In genomic region chr2:139940701-139941100, GRCh38 we compare ENCODE assay signal across 24 cellular contexts.
"Had no signal": no experiment of that assay in that cellular context is flagged by ENCODE, and none has a peak within 500 bp of the region (broad histone marks: within the 10 kb centered on the region; RNA-seq: fewer than 3 reads in every experiment).

No MANE protein-coding gene starts in this region.

- DNase-seq: cortex of kidney; effector memory CD8-positive, alpha-beta T cell; foreskin fibroblast; heart left ventricle; kidney; naive thymus-derived CD4-positive, alpha-beta T cell; nucleus accumbens; posterior cingulate gyrus; psoas muscle; right cardiac atrium; sigmoid colon; spleen; stimulated activated CD4-positive, alpha-beta T cell treated with anti-CD3 and anti-CD28 coated beads, Interleukin-4, amount 100 ng/mL, for 4 hours; stimulated activated naive CD8-positive, alpha-beta T cell treated with anti-CD3 and anti-CD28 coated beads, Interleukin-15, Interleukin-2, amounts not matched to agents 100 U/mL and 50 U/mL, for 24 hours; upper lobe of left lung had no signal

- H3K36me3 ChIP-seq: gastroesophageal sphincter, heart left ventricle, neural progenitor cell, sigmoid colon, spleen, thoracic aorta, tibial nerve, upper lobe of left lung had no signal

- H3K9me3 ChIP-seq: gastroesophageal sphincter, psoas muscle, sigmoid colon, thoracic aorta, upper lobe of left lung had no signal

- ATAC-seq: effector memory CD8-positive, alpha-beta T cell; gastroesophageal sphincter; heart left ventricle; left lobe of liver; naive thymus-derived CD4-positive, alpha-beta T cell; psoas muscle; right cardiac atrium; stimulated activated memory B cell treated with anti-CD40 and anti-IgM and Interleukin-4, amounts not matched to agents 10 μg/mL and 1 μg/mL and 100 μg/mL, for 72 hours; stimulated activated naive CD8-positive, alpha-beta T cell treated with anti-CD3 and anti-CD28 coated beads, Interleukin-15, Interleukin-2, amounts not matched to agents 100 U/mL and 50 U/mL, for 24 hours had no signal

- H3K27ac ChIP-seq: gastroesophageal sphincter, heart left ventricle, hepatocyte, neural progenitor cell, psoas muscle, sigmoid colon, skin epidermis, spleen, thoracic aorta, tibial nerve, upper lobe of left lung had no signal

- H2AFZ ChIP-seq: hepatocyte, neural progenitor cell had no signal

- H3K4me3 ChIP-seq: gastroesophageal sphincter, heart left ventricle, hepatocyte, lung, neural progenitor cell, psoas muscle, sigmoid colon, skin epidermis, spleen, thoracic aorta, tibial nerve, upper lobe of left lung had no signal

- H3K4me1 ChIP-seq: gastroesophageal sphincter, heart left ventricle, neural progenitor cell, psoas muscle, sigmoid colon, spleen, tibial nerve, upper lobe of left lung had no signal

- H3K27me3 ChIP-seq: gastroesophageal sphincter, heart left ventricle, hepatocyte, neural progenitor cell, sigmoid colon, spleen, tibial nerve, upper lobe of left lung had no signal
